14 cellular contexts compared by ENCODE assay signal in the genomic region with DNA sequence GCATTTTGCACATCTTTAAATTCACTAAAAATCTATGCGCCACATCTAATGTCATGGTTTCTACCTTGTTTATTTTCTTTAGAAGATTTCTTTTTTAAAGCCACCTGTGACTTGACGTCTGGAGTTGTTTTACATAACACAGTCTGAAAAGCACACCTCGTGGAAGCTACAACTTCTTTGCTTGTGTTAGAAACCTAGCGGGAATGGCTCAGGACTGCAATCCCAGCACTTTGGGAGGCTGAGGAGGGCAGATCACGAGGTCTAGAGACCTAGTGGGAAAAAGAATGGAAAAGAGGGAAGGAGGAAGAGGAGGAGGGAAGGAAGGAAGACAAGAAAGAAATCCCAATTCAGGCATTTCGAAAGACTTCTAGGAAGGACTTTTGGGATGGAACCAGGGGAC.
DNase-seq lines count a peak whose midpoint lies in the region; ATAC-seq and TF ChIP-seq lines count a peak whose summit lies in the region.
"Had no signal": no experiment of that assay in that cellular context is flagged by ENCODE, and none has a peak within 500 bp of the region (broad histone marks: within the 10 kb centered on the region; RNA-seq: fewer than 3 reads in every experiment).

No MANE protein-coding gene starts in this region.

- H3K4me3 ChIP-seq in ACC112 (ENCODE audit: low read depth, low read length) (peak overlapping the region; percentile 9; the same call in 1 of the 2 replicates), coronary artery (no peak overlapping the region), left lung (no peak overlapping the region)

- peaks cover 4% of the 10 kb centered on the region for H3K9me3 Mint-ChIP-seq in activated T-helper 17 cell treated with anti-CD3 and anti-CD28 coated beads, Interleukin-2, amount 50 U/mL, for 72 hours
- H3K9me3 Mint-ChIP-seq: activated B cell treated with CpG ODN at 0.5 μM for 24 hours; activated naive CD4-positive, alpha-beta T cell treated with anti-CD3 and anti-CD28 coated beads, Interleukin-2, amount 50 U/mL, for 24 hours had no signal

- no peaks in the 10 kb centered on the region for H3K36me3 Mint-ChIP-seq in activated T-helper 17 cell treated with anti-CD3 and anti-CD28 coated beads, Interleukin-2, amount 50 U/mL, for 72 hours (ENCODE audit: low read depth)
- H3K36me3 Mint-ChIP-seq: activated naive CD4-positive, alpha-beta T cell treated with anti-CD3 and anti-CD28 coated beads, Interleukin-2, amount 50 U/mL, for 24 hours had no signal

- peak overlapping the region; percentile 97 for H3K27ac ChIP-seq in ACC112 (ENCODE audit: low read depth, low read length)
- peak overlapping the region; percentile 40 to 82 for H3K27ac ChIP-seq in coronary artery
- H3K27ac ChIP-seq in left lung = peak overlapping the region; percentile 58 to 79
- H3K27ac ChIP-seq: KMS-11 had no signal

- H3K4me1 ChIP-seq in ACC112 (ENCODE audit: control insufficient read depth, insufficient read depth, low read length, unreplicated experiment) (peaks cover 30% of the 10 kb centered on the region), left lung (peaks cover 0 to 9% of the 10 kb centered on the region in 2 donors)

- H3K36me3 ChIP-seq in ACC112 (ENCODE audit: insufficient read depth, low read length) = no peaks in the 10 kb centered on the region
- no peaks in the 10 kb centered on the region for H3K36me3 ChIP-seq in left lung

- no peak overlapping the region for H3K4me3 Mint-ChIP-seq in activated T-helper 17 cell treated with anti-CD3 and anti-CD28 coated beads, Interleukin-2, amount 50 U/mL, for 72 hours
- H3K4me3 Mint-ChIP-seq: activated B cell treated with CpG ODN at 0.5 μM for 24 hours; activated naive CD4-positive, alpha-beta T cell treated with anti-CD3 and anti-CD28 coated beads, Interleukin-2, amount 50 U/mL, for 24 hours had no signal

- no peak overlapping the region for H2AFZ ChIP-seq in ACC112 (ENCODE audit: low read length, unreplicated experiment)

- H3K27me3 ChIP-seq in ACC112 (ENCODE audit: insufficient read depth, low read length) (no peaks in the 10 kb centered on the region), left lung (no peaks in the 10 kb centered on the region)

- intact Hi-C loops in left lung (cut with DNase I) = no loop called here

- H3K27me3 Mint-ChIP-seq in activated T-helper 17 cell treated with anti-CD3 and anti-CD28 coated beads, Interleukin-2, amount 50 U/mL, for 72 hours = peaks cover 38% of the 10 kb centered on the region

- no peak for DNase-seq in coronary artery (ENCODE audit: low spot score)
- no peak for DNase-seq in left lung
- DNase-seq in retina = peak; percentile 29
- no peak for DNase-seq in KG1 (lab: John Stamatoyannopoulos, UW)
- no peak for DNase-seq in effector CD8-positive, alpha-beta T cell (lab: John Stamatoyannopoulos, UW)
- DNase-seq in DMS53 treated with DMSO at 0.1 percent for 48 hours (lab: John Stamatoyannopoulos, UW; ENCODE audit: unreplicated experiment) = no peak
- DNase-seq: activated B cell treated with CpG ODN at 0.5 μM for 24 hours; NCI-H1436 treated with DMSO at 0.1 percent for 48 hours; NCI-H446; stimulated activated naive CD4-positive, alpha-beta T cell treated with Interleukin-2 at 50 U/mL for 16 hours had no signal

- no peak for TF ChIP-seq CTCF in coronary artery (IDR thresholded peaks at IDR 0.05)
- TF ChIP-seq CTCF in left lung (IDR thresholded peaks at IDR 0.05) = no peak

- H3K79me2 ChIP-seq in ACC112 (ENCODE audit: control insufficient read depth, insufficient read depth, low read length, unreplicated experiment) = no peaks in the 10 kb centered on the region

- ATAC-seq in left lung = no peak
- no peak for ATAC-seq in activated T-helper 17 cell treated with anti-CD3 and anti-CD28 coated beads, Interleukin-2, amount 50 U/mL, for 72 hours (replicated peaks)

- H3K27ac Mint-ChIP-seq in activated T-helper 17 cell treated with anti-CD3 and anti-CD28 coated beads, Interleukin-2, amount 50 U/mL, for 72 hours = no peak overlapping the region
- H3K27ac Mint-ChIP-seq: activated B cell treated with CpG ODN at 0.5 μM for 24 hours; activated naive CD4-positive, alpha-beta T cell treated with anti-CD3 and anti-CD28 coated beads, Interleukin-2, amount 50 U/mL, for 24 hours had no signal

- no peaks in the 10 kb centered on the region for H3K9me3 ChIP-seq in left lung

- peaks cover 3% of the 10 kb centered on the region for H3K4me1 Mint-ChIP-seq in activated T-helper 17 cell treated with anti-CD3 and anti-CD28 coated beads, Interleukin-2, amount 50 U/mL, for 72 hours
- H3K4me1 Mint-ChIP-seq: activated naive CD4-positive, alpha-beta T cell treated with anti-CD3 and anti-CD28 coated beads, Interleukin-2, amount 50 U/mL, for 24 hours had no signal
